17 cellular contexts compared by ENCODE assay signal in the genomic region with DNA sequence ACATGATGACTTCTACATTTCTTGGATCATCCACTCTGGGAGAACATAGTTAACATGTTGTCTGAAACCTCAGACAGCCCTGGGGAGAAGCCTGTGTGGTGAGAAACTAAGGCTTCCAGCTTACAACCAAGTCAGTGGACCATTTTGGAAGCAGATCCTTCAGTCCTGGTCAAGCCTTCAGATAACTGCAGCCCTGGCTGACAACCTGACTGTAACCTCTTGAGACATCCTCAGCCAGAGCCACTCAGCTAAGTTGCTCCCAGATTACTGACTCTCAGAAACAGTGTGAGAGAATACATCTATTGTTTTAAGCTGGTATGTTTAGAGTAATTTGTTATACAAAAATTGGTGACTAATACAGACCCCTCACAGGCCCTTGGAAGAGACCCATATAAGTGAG. TPM values are rescaled to one million over a fixed set of nuclear protein-coding genes. Genes with fewer than 3 reads are reported as not detected.
A peak's percentile ranks its signal among the peaks of the same experiment; 100 is the strongest.
DNase-seq lines count a peak whose midpoint lies in the region; ATAC-seq and TF ChIP-seq lines count a peak whose summit lies in the region.
"Had no signal": no experiment of that assay in that cellular context is flagged by ENCODE, and none has a peak within 500 bp of the region (broad histone marks: within the 10 kb centered on the region; RNA-seq: fewer than 3 reads in every experiment).

No MANE protein-coding gene starts in this region.

- H3K9me3 ChIP-seq in IMR-90 (ENCODE audit: control insufficient read depth, insufficient read depth, low read length) (no peaks in the 10 kb centered on the region), adipocyte (ENCODE audit: control insufficient read depth, low read length) (no peaks in the 10 kb centered on the region), skeletal muscle tissue (ENCODE audit: control insufficient read depth in 3 of 3, low read length in 3 of 3) (no peaks in the 10 kb centered on the region), hepatocyte (ENCODE audit: low read depth) (no peaks in the 10 kb centered on the region)
- H3K9me3 ChIP-seq: BLaER1 treated with 17β-estradiol and CSF1 and Interleukin-3, amounts not matched to agents 10 nM and 100 nM; SJSA1 had no signal

- H2BK15ac ChIP-seq in IMR-90 (ENCODE audit: low read depth, low read length), result no peak overlapping the region

- H3K9me2 ChIP-seq in hepatocyte (replicated peaks; ENCODE audit: insufficient read depth), result no peaks in the 10 kb centered on the region

- H4K20me1 ChIP-seq in IMR-90 (ENCODE audit: insufficient read depth, low read length) (no peaks in the 10 kb centered on the region), hepatocyte (ENCODE audit: insufficient read depth, poor library complexity, severe bottlenecking) (no peaks in the 10 kb centered on the region)
- H4K20me1 ChIP-seq: BLaER1 treated with 17β-estradiol and CSF1 and Interleukin-3, amounts not matched to agents 10 nM and 100 nM had no signal

- H3K4me3 ChIP-seq in IMR-90 (ENCODE audit: insufficient read depth, low read depth, low read length) (no peak overlapping the region), adipocyte (ENCODE audit: low read length) (no peak overlapping the region), skeletal muscle tissue (ENCODE audit: low read length in 3 of 3) (no peak overlapping the region), hepatocyte (no peak overlapping the region)
- H3K4me3 ChIP-seq: BLaER1 treated with 17β-estradiol and CSF1 and Interleukin-3, amounts not matched to agents 10 nM and 100 nM; SJSA1 had no signal

- DNase-seq in IMR-90, result peak; percentile 7
- DNase-seq in adipocyte (ENCODE audit: low read depth), result no peak
- DNase-seq in kidney tubule cell (ENCODE audit: low spot score), result peak; percentile 6
- no peak for DNase-seq in hypothalamus (lab: John Stamatoyannopoulos, UW)
- no peak for DNase-seq in hepatocyte (ENCODE audit: low spot score)
- no peak for DNase-seq in DMS79 (lab: John Stamatoyannopoulos, UW)
- DNase-seq: DMS 273 treated with DMSO at 0.1 percent for 48 hours, H9, Kasumi-1, MV-4-11, NCI-H1417 treated with DMSO at 0.1 percent for 48 hours, NCI-H2029 treated with DMSO at 0.1 percent for 48 hours, NCI-H510A treated with DMSO at 0.1 percent for 48 hours had no signal

- TF ChIP-seq POLR2A in IMR-90 (IDR thresholded peaks at IDR 0.05; ENCODE audit: low read depth, low read length), result no peak

- H3K36me3 ChIP-seq in IMR-90 (ENCODE audit: control insufficient read depth, insufficient read depth, low read length) (no peaks in the 10 kb centered on the region), adipocyte (ENCODE audit: control insufficient read depth, insufficient read depth, low read length, severe bottlenecking) (no peaks in the 10 kb centered on the region), skeletal muscle tissue (ENCODE audit: control insufficient read depth in 3 of 3, insufficient read depth in 3 of 3, low read length in 3 of 3) (no peaks in the 10 kb centered on the region), hepatocyte (replicated peaks; ENCODE audit: insufficient read depth, low read depth) (no peaks in the 10 kb centered on the region)
- H3K36me3 ChIP-seq: BLaER1 treated with 17β-estradiol and CSF1 and Interleukin-3, amounts not matched to agents 10 nM and 100 nM; SJSA1 had no signal

- TF ChIP-seq CTCF in IMR-90 (conservative IDR thresholded peaks at IDR 0.05; ENCODE audit: low read depth, low read length) (no peak), hepatocyte (IDR thresholded peaks at IDR 0.05; ENCODE audit: poor library complexity) (no peak)

- no peaks in the 10 kb centered on the region for H3K79me1 ChIP-seq in IMR-90 (ENCODE audit: low read depth in 1 of 2, low read length in 2 of 2)

- BruUV-seq in IMR-90 (replicated peaks; lab: Mats Ljungman, UMichigan), result no TSS peak

- H3K9me1 ChIP-seq in IMR-90 (ENCODE audit: insufficient read depth, low read length), result no peaks in the 10 kb centered on the region

- no peak overlapping the region for H2BK20ac ChIP-seq in IMR-90 (ENCODE audit: low read depth, low read length)

- no peak overlapping the region for H3K23ac ChIP-seq in IMR-90 (ENCODE audit: low read depth, low read length)

- no peak for TF ChIP-seq RAD21 in IMR-90 (IDR thresholded peaks at IDR 0.05; ENCODE audit: low read length)

- no peak overlapping the region for H2AK5ac ChIP-seq in IMR-90 (ENCODE audit: low read depth, low read length)

- H2BK5ac ChIP-seq in IMR-90 (ENCODE audit: low read depth, low read length, poor library complexity, severe bottlenecking), result no peak overlapping the region

- POLR2A ChIA-PET in IMR-90 (lab: Charles Lee; ENCODE audit: unreplicated experiment), result no interaction called here

- H3K79me2 ChIP-seq in hepatocyte, result no peaks in the 10 kb centered on the region

- H3K4ac ChIP-seq in IMR-90 (ENCODE audit: low read depth, low read length), result no peak overlapping the region

- ATAC-seq in IMR-90 (ENCODE audit: low read depth) (peak; percentile 61), GM19035 (IDR thresholded peaks at IDR 0.05; ENCODE audit: unreplicated experiment) (no peak)

- H2BK120ac ChIP-seq in IMR-90 (ENCODE audit: low read depth, low read length), result no peak overlapping the region

- peaks cover 5% of the 10 kb centered on the region for H3K27me3 ChIP-seq in IMR-90 (ENCODE audit: control insufficient read depth, insufficient read depth, low read length)
- peaks cover 8% of the 10 kb centered on the region for H3K27me3 ChIP-seq in adipocyte (replicated peaks; ENCODE audit: control insufficient read depth, insufficient read depth, low read length)
- H3K27me3 ChIP-seq in skeletal muscle tissue (ENCODE audit: control insufficient read depth in 3 of 3, insufficient read depth in 3 of 3, low read length in 3 of 3), result no peaks in the 10 kb centered on the region
- peaks cover 3% of the 10 kb centered on the region for H3K27me3 ChIP-seq in hepatocyte
- H3K27me3 ChIP-seq: BLaER1 treated with 17β-estradiol and CSF1 and Interleukin-3, amounts not matched to agents 10 nM and 100 nM; SJSA1 had no signal

- H3K14ac ChIP-seq in IMR-90 (replicated peaks; ENCODE audit: low read depth, low read length), result no peak overlapping the region

- no peak overlapping the region for H4K8ac ChIP-seq in IMR-90 (ENCODE audit: low read depth in 2 of 2, low read length in 2 of 2)

- H4K5ac ChIP-seq in IMR-90 (ENCODE audit: low read depth, low read length), result no peak overlapping the region

- H3K56ac ChIP-seq in IMR-90 (ENCODE audit: extremely low read depth, insufficient read depth, low read length), result no peak overlapping the region

- no peak overlapping the region for H3K4me2 ChIP-seq in IMR-90 (ENCODE audit: low read depth, low read length)
- H3K4me2 ChIP-seq in hepatocyte, result no peak overlapping the region
- H3K4me2 ChIP-seq: BLaER1 treated with 17β-estradiol and CSF1 and Interleukin-3, amounts not matched to agents 10 nM and 100 nM had no signal

- H4K91ac ChIP-seq in IMR-90 (ENCODE audit: insufficient read depth, low read depth, low read length), result no peak overlapping the region

- no peak overlapping the region for H3K27ac ChIP-seq in IMR-90 (ENCODE audit: insufficient read depth, low read length)
- peak overlapping the region; percentile 8 for H3K27ac ChIP-seq in skeletal muscle tissue (ENCODE audit: low read depth, low read length)
- H3K27ac ChIP-seq in hepatocyte, result no peak overlapping the region
- H3K27ac ChIP-seq: BLaER1 treated with 17β-estradiol and CSF1 and Interleukin-3, amounts not matched to agents 10 nM and 100 nM; SJSA1 had no signal

- CTCF ChIA-PET in IMR-90 (lab: Yijun Ruan, JAX), result interaction anchor here (0.5 kb wide), 1 partner anchor 45 kb away, joined by 3 read pairs; no protein-coding TSS in a partner anchor

- H3K9ac ChIP-seq in IMR-90 (ENCODE audit: low read depth, low read length) (no peak overlapping the region), adipocyte (ENCODE audit: low read length) (peak overlapping the region; percentile 9), skeletal muscle tissue (ENCODE audit: low read depth in 1 of 3, low read length in 3 of 3) (no peak overlapping the region)
- H3K9ac ChIP-seq: BLaER1 treated with 17β-estradiol and CSF1 and Interleukin-3, amounts not matched to agents 10 nM and 100 nM had no signal

- no peak overlapping the region for H2AK9ac ChIP-seq in IMR-90 (replicated peaks; ENCODE audit: low read depth, low read length, poor library complexity)

- H2AFZ ChIP-seq in IMR-90 (replicated peaks; ENCODE audit: low read length, poor library complexity), result no peak overlapping the region
- no peak overlapping the region for H2AFZ ChIP-seq in hepatocyte

- H3K4me1 ChIP-seq in IMR-90 (ENCODE audit: control insufficient read depth, insufficient read depth, low read length), result peaks cover 5% of the 10 kb centered on the region
- H3K4me1 ChIP-seq in adipocyte (ENCODE audit: control insufficient read depth, insufficient read depth, low read length), result peaks cover 35% of the 10 kb centered on the region
- H3K4me1 ChIP-seq in skeletal muscle tissue (ENCODE audit: control insufficient read depth in 3 of 3, insufficient read depth in 3 of 3, low read length in 3 of 3), result peaks cover 3 to 9% (median 4%) of the 10 kb centered on the region in 3 donors
- no peaks in the 10 kb centered on the region for H3K4me1 ChIP-seq in hepatocyte (ENCODE audit: insufficient read depth)
- H3K4me1 ChIP-seq: BLaER1 treated with 17β-estradiol and CSF1 and Interleukin-3, amounts not matched to agents 10 nM and 100 nM; SJSA1 had no signal

- in situ Hi-C loops in IMR-90 (cut with MboI; ENCODE audit: low sequenced_read_pairs), result no loop called here

- dilution Hi-C loops in IMR-90 (cut with HindIII; ENCODE audit: low sequenced_read_pairs, unreplicated experiment), result no loop called here

- H3K18ac ChIP-seq in IMR-90 (ENCODE audit: low read depth, low read length), result no peak overlapping the region

- intact Hi-C loops in IMR-90 (cut with micrococcal nuclease), result no loop called here

TF ChIP-seq in IMR-90, 13 proteins besides CTCF, POLR2A, EP300 and RAD21:
- TF ChIP-seq MAFK (IDR thresholded peaks at IDR 0.05; ENCODE audit: low read depth, low read length), result no peak

RNA-seq across cellular contexts. Expression of gene KPNA4, which starts 50.9 kb away (rescaled TPM):
- total RNA-seq in IMR-90 (2012; rRNA removed) (46.1 and 57.8 TPM in 2 replicates), skeletal muscle tissue (25.6 TPM), hepatocyte (22.3 and 26.6 TPM in 2 replicates)
- polyA plus RNA-seq in IMR-90 (2012; rRNA removed) (11.0 and 12.9 TPM in 2 replicates), hepatocyte (6.8 and 13.0 TPM in 2 replicates)
- polyA plus RNA-seq in IMR-90 (2012; cell fraction: cytosol; rRNA removed), result 2.6 and 4.2 TPM in 2 replicates
- polyA plus RNA-seq in IMR-90 (2012; cell fraction: nucleus; rRNA removed; ENCODE audit: low replicate concordance), result 1.5 and 8.4 TPM in 2 replicates

Comparison
In these comparisons a context has a peak if more than half of its experiments do, and no peak if none do; other contexts are left out.
1. DNase-seq: peak in IMR-90 (single experiment) and kidney tubule cell (single experiment); none in adipocyte (single experiment), hypothalamus (0 of 51), hepatocyte (single experiment) and DMS79 (single experiment).